In genomic region chr5:173458819-173459218, GRCh38 we compare ENCODE assay signal across 20 cellular contexts.
DNase-seq lines count a peak whose midpoint lies in the region; ATAC-seq and TF ChIP-seq lines count a peak whose summit lies in the region.
"Had no signal": no experiment of that assay in that cellular context is flagged by ENCODE, and none has a peak within 500 bp of the region (broad histone marks: within the 10 kb centered on the region; RNA-seq: fewer than 3 reads in every experiment).

No MANE protein-coding gene starts in this region.

- no peaks in the 10 kb centered on the region for H3K4me1 ChIP-seq in naive thymus-derived CD4-positive, alpha-beta T cell (ENCODE audit: control insufficient read depth in 2 of 2, insufficient read depth in 2 of 2, low read length in 2 of 2)
- H3K4me1 ChIP-seq in Karpas-422 (ENCODE audit: low read length) = no peaks in the 10 kb centered on the region

- H3K9me3 Mint-ChIP-seq in chondrocyte (ENCODE audit: low read depth) = peaks cover 4% of the 10 kb centered on the region
- peaks cover 0 to 4% (median 0%) of the 10 kb centered on the region in 11 donors for H3K9me3 Mint-ChIP-seq in naive thymus-derived CD4-positive, alpha-beta T cell

- no peaks in the 10 kb centered on the region for H3K27me3 Mint-ChIP-seq in chondrocyte (ENCODE audit: low read depth)
- H3K27me3 Mint-ChIP-seq in naive thymus-derived CD4-positive, alpha-beta T cell = peaks cover 0 to 16% (median 0%) of the 10 kb centered on the region in 5 donors

- DNase-seq in EH (ENCODE audit: low read depth) = peak; percentile 69
- DNase-seq in NOMO-1 (lab: John Stamatoyannopoulos, UW; ENCODE audit: unreplicated experiment in 2 of 2) = peak; percentile 24 to 32
- DNase-seq in chondrocyte (ENCODE audit: low spot score) = no peak
- no peak for DNase-seq in naive thymus-derived CD4-positive, alpha-beta T cell
- no peak for DNase-seq in iPS-NIHi11 (ENCODE audit: low spot score)
- no peak for DNase-seq in Karpas-422
- no peak for DNase-seq in activated CD4-positive, alpha-beta T cell treated with anti-CD3 and anti-CD28 coated beads, Interleukin-2, amount 50 U/mL, for 48 hours
- DNase-seq: activated effector memory CD4-positive, alpha-beta T cell treated with Interleukin-2 at 50 U/mL for 16 hours; amniotic stem cell; Calu3; cerebellar nuclear complex; GDM1; head of caudate nucleus; kidney; MG63; NCI-H2081 treated with DMSO at 0.1 percent for 48 hours; RPMI8226; T-helper 17 cell had no signal

- H3K4me3 ChIP-seq in naive thymus-derived CD4-positive, alpha-beta T cell (ENCODE audit: low read length) = no peak overlapping the region
- no peak overlapping the region for H3K4me3 ChIP-seq in Karpas-422 (ENCODE audit: low read length)
- H3K4me3 ChIP-seq: MG63 had no signal

- CTCF ChIA-PET in naive thymus-derived CD4-positive, alpha-beta T cell (lab: Charles Lee) = no interaction called here

- H3K9ac ChIP-seq in Karpas-422 (ENCODE audit: low read length) = no peak overlapping the region

- ATAC-seq in naive thymus-derived CD4-positive, alpha-beta T cell = peak; percentile 34
- no peak for ATAC-seq in HG02588 (IDR thresholded peaks at IDR 0.05; ENCODE audit: unreplicated experiment)
- ATAC-seq: right cardiac atrium, T-helper 17 cell had no signal

- H3K27ac ChIP-seq in naive thymus-derived CD4-positive, alpha-beta T cell (ENCODE audit: low read depth, low read length) = no peak overlapping the region
- no peak overlapping the region for H3K27ac ChIP-seq in Karpas-422 (ENCODE audit: low read length)

- H3K4me1 Mint-ChIP-seq in chondrocyte (ENCODE audit: low read depth) = peaks cover 61% of the 10 kb centered on the region
- H3K4me1 Mint-ChIP-seq in naive thymus-derived CD4-positive, alpha-beta T cell = peaks cover 0 to 2% (median 0%) of the 10 kb centered on the region in 7 donors
- H3K4me1 Mint-ChIP-seq: T-helper 17 cell had no signal

- peaks cover 2% of the 10 kb centered on the region for H3K36me3 Mint-ChIP-seq in chondrocyte (ENCODE audit: low read depth)
- H3K36me3 Mint-ChIP-seq in naive thymus-derived CD4-positive, alpha-beta T cell = no peaks in the 10 kb centered on the region

- H3K27me3 ChIP-seq in naive thymus-derived CD4-positive, alpha-beta T cell (ENCODE audit: control insufficient read depth in 2 of 2, insufficient read depth in 2 of 2, low read length in 2 of 2) = no peaks in the 10 kb centered on the region
- 0 out of 2 replicates have a peak, but pooled peaks cover 2% of the 10 kb centered on the region for H3K27me3 ChIP-seq in Karpas-422 (ENCODE audit: low read length)
- H3K27me3 ChIP-seq: MG63 had no signal

- no peak overlapping the region for H3K4me3 Mint-ChIP-seq in chondrocyte (ENCODE audit: unreplicated experiment)
- no peak overlapping the region for H3K4me3 Mint-ChIP-seq in naive thymus-derived CD4-positive, alpha-beta T cell
- H3K4me3 Mint-ChIP-seq: T-helper 17 cell had no signal

- H4K20me1 ChIP-seq in Karpas-422 (ENCODE audit: insufficient read depth, low read depth, low read length) = no peaks in the 10 kb centered on the region

- no peaks in the 10 kb centered on the region for H3K79me2 ChIP-seq in Karpas-422 (ENCODE audit: low read length)

- H3K9me2 ChIP-seq in Karpas-422 (replicated peaks; ENCODE audit: insufficient read depth, low read length) = no peaks in the 10 kb centered on the region

- no peaks in the 10 kb centered on the region for H3K9me3 ChIP-seq in naive thymus-derived CD4-positive, alpha-beta T cell (ENCODE audit: control insufficient read depth in 2 of 3, low read length in 3 of 3)
- no peaks in the 10 kb centered on the region for H3K9me3 ChIP-seq in Karpas-422 (ENCODE audit: low read length)

- H3K27ac Mint-ChIP-seq in chondrocyte (ENCODE audit: unreplicated experiment) = peak overlapping the region; percentile 32
- no peak overlapping the region for H3K27ac Mint-ChIP-seq in naive thymus-derived CD4-positive, alpha-beta T cell
- H3K27ac Mint-ChIP-seq: T-helper 17 cell had no signal

- H3K4me2 ChIP-seq in Karpas-422 (ENCODE audit: low read depth, low read length, poor library complexity, severe bottlenecking) = no peak overlapping the region

- no peaks in the 10 kb centered on the region for H3K36me3 ChIP-seq in naive thymus-derived CD4-positive, alpha-beta T cell (ENCODE audit: control insufficient read depth in 2 of 3, insufficient read depth in 3 of 3, low read length in 3 of 3)
- no peaks in the 10 kb centered on the region for H3K36me3 ChIP-seq in Karpas-422 (ENCODE audit: insufficient read depth, low read length)
- H3K36me3 ChIP-seq: MG63 had no signal

- no peak overlapping the region for H2AFZ ChIP-seq in Karpas-422 (ENCODE audit: low read length)

- POLR2A ChIA-PET in naive thymus-derived CD4-positive, alpha-beta T cell (lab: Charles Lee) = no interaction called here

- no peak for TF ChIP-seq CTCF in chondrocyte (IDR thresholded peaks at IDR 0.05)

- intact Hi-C loops in naive thymus-derived CD4-positive, alpha-beta T cell (cut with micrococcal nuclease) = no loop called here

Comparison
In these comparisons a context has a peak if more than half of its experiments do, and no peak if none do; other contexts are left out.
1. DNase-seq: peak in EH (single experiment) and NOMO-1 (2 of 2); none in chondrocyte (single experiment), naive thymus-derived CD4-positive, alpha-beta T cell (0 of 9), iPS-NIHi11 (single experiment), Karpas-422 (single experiment) and activated CD4-positive, alpha-beta T cell treated with anti-CD3 and anti-CD28 coated beads, Interleukin-2, amount 50 U/mL, for 48 hours (0 of 2).